In the genomic region with DNA sequence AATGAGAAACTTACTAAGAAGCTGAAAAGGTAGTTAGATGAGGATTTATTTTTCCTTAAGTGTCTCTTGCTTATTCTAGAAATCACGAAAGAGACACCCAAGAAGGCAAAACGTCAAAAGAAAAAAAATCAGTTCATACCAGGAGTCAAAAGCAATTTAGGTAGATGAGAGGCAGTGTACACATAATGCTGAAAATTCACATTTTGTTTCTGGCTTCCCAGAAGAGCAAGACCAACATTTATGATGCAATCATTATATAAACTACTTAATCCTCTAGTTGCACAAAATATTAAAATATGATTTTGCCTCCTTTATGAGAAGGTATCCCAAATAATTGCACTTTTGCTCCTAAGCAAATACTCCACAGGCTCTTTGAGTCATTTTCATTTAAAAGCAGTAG, we compare ENCODE assay signal across 27 cellular contexts.
"Had no signal": no experiment of that assay in that cellular context is flagged by ENCODE, and none has a peak within 500 bp of the region (broad histone marks: within the 10 kb centered on the region; RNA-seq: fewer than 3 reads in every experiment).

No MANE protein-coding gene starts in this region.

- H3K4me1 Mint-ChIP-seq: immature natural killer cell; stimulated activated naive CD8-positive, alpha-beta T cell treated with anti-CD3 and anti-CD28 coated beads, Interleukin-15, amount 100 ng/mL, for 72 hours had no signal

- DNase-seq: foreskin melanocyte; hypothalamus; immature natural killer cell; islet precursor cell; kidney glomerular epithelial cell; left colon; mammary epithelial cell; mesendoderm; midbrain; stimulated activated CD4-positive, alpha-beta T cell treated with anti-CD3 and anti-CD28 coated beads, Interleukin-12 subunit alpha, Interleukin-12 subunit beta, amount 100 ng/mL, for 4 hours; stimulated activated CD4-positive, alpha-beta T cell treated with anti-CD3 and anti-CD28 coated beads, Interleukin-1b, Interleukin-23, amount 100 ng/mL, for 48 hours; stimulated activated CD4-positive, alpha-beta T cell treated with anti-CD3 and anti-CD28 coated beads, Interleukin-4, amount 100 ng/mL, for 1 hour; stimulated activated CD8-positive, alpha-beta memory T cell treated with anti-CD3 and anti-CD28 coated beads, Interleukin-4, amount 100 ng/mL, for 48 hours; stimulated activated naive CD4-positive, alpha-beta T cell; stimulated activated naive CD8-positive, alpha-beta T cell treated with anti-CD3 and anti-CD28 coated beads, Interleukin-15, amount 100 ng/mL, for 72 hours; thyroid gland; trophoblast cell had no signal

- H3K27ac ChIP-seq: coronary artery, neutrophil, parathyroid adenoma, suprapubic skin, thyroid gland, vagina had no signal

- H3K4me2 ChIP-seq: smooth muscle cell had no signal

- H3K4me3 Mint-ChIP-seq: immature natural killer cell; natural killer cell treated with Interleukin-12 subunit alpha and Interleukin-12 subunit beta and Interleukin-15 and Interleukin-18, amount 100 ng/mL, for 72 hours; neural crest cell; stimulated activated naive CD8-positive, alpha-beta T cell treated with anti-CD3 and anti-CD28 coated beads, Interleukin-15, amount 100 ng/mL, for 72 hours had no signal

- H3K36me3 ChIP-seq: neutrophil, thyroid gland, vagina had no signal

- H3K4me1 ChIP-seq: parathyroid adenoma, suprapubic skin, thyroid gland, vagina had no signal

- H3K9me3 Mint-ChIP-seq: natural killer cell treated with Interleukin-12 subunit alpha and Interleukin-12 subunit beta and Interleukin-15 and Interleukin-18, amount 100 ng/mL, for 72 hours; stimulated activated naive CD8-positive, alpha-beta T cell treated with anti-CD3 and anti-CD28 coated beads, Interleukin-15, amount 100 ng/mL, for 72 hours had no signal

- H3K27me3 ChIP-seq: suprapubic skin, thyroid gland, vagina had no signal

- H3K9ac ChIP-seq: parathyroid adenoma had no signal

- H2AFZ ChIP-seq: parathyroid adenoma had no signal

- ATAC-seq: left colon; natural killer cell treated with Interleukin-12 subunit alpha and Interleukin-12 subunit beta and Interleukin-15 and Interleukin-18, amount 100 ng/mL, for 72 hours; sciatic nerve; stimulated activated naive CD8-positive, alpha-beta T cell treated with anti-CD3 and anti-CD28 coated beads, Interleukin-15, amount 100 ng/mL, for 72 hours had no signal

- H3K27ac Mint-ChIP-seq: immature natural killer cell; natural killer cell treated with Interleukin-12 subunit alpha and Interleukin-12 subunit beta and Interleukin-15 and Interleukin-18, amount 100 ng/mL, for 72 hours; progenitor cell of endocrine pancreas had no signal

- H3K36me3 Mint-ChIP-seq: immature natural killer cell; natural killer cell treated with Interleukin-12 subunit alpha and Interleukin-12 subunit beta and Interleukin-15 and Interleukin-18, amount 100 ng/mL, for 72 hours had no signal

- H3K4me3 ChIP-seq: coronary artery, smooth muscle cell, suprapubic skin, thyroid gland, vagina had no signal

- H3K9me3 ChIP-seq: neutrophil, suprapubic skin, thyroid gland, vagina had no signal
